In the genomic region with DNA sequence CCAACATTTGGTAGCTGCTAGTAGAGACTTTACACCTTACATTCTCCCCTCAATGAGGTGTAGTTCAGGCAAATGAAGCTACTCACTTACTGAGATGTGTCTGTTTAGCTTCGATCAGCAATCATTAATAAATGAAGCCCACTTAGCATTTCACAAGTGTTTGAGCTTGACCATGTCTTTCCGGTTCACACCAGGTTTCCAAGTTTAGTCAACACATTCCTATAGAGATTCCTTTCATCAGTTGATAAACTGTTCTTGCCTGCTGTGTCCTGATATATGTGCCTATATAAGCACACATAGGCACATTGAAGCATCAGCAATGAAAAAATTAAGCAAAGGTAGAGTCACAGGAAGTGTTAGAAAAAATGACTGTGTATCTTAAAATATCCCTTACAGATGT, we compare ENCODE assay signal across 20 cellular contexts.
DNase-seq lines count a peak whose midpoint lies in the region; ATAC-seq, FAIRE-seq and TF ChIP-seq lines count a peak whose summit lies in the region.
"Had no signal": no experiment of that assay in that cellular context is flagged by ENCODE, and none has a peak within 500 bp of the region (broad histone marks: within the 10 kb centered on the region; RNA-seq: fewer than 3 reads in every experiment).

No MANE protein-coding gene starts in this region.

- H2AFZ ChIP-seq in H1 (ENCODE audit: low read length) (no peak overlapping the region; the same call in 1 of the 2 replicates), mesenchymal stem cell (ENCODE audit: low read depth, low read length) (no peak overlapping the region)

- H3K9ac ChIP-seq in HUES64 (ENCODE audit: low read depth, low read length) (no peak overlapping the region), H1 (replicated peaks in 1 of 4; ENCODE audit: extremely low read depth in 1 of 4, low read depth in 3 of 4, low read length in 3 of 4) (no peak overlapping the region), mesenchymal stem cell (ENCODE audit: low read length) (no peak overlapping the region)

- no peak overlapping the region for H4K8ac ChIP-seq in H1 (ENCODE audit: extremely low read depth, insufficient read depth, low read length)
- no peak overlapping the region for H4K8ac ChIP-seq in mesenchymal stem cell (ENCODE audit: low read length)

- H3K4me2 ChIP-seq in H1 (ENCODE audit: insufficient read depth in 1 of 2, low read depth in 2 of 2, low read length in 2 of 2) = no peak overlapping the region
- H3K4me2 ChIP-seq in mesenchymal stem cell (ENCODE audit: low read length, poor library complexity, severe bottlenecking) = no peak overlapping the region

- no peak for FAIRE-seq in H1 (lab: Jason Lieb, UNC)
- FAIRE-seq: D721Med, G401.6, GM12891, GM19239 had no signal

- H3K14ac ChIP-seq in H1 (ENCODE audit: insufficient read length) = no peak overlapping the region
- no peak overlapping the region for H3K14ac ChIP-seq in mesenchymal stem cell (ENCODE audit: low read length in 2 of 2)

- BruUV-seq in A673 (replicated peaks; lab: Mats Ljungman, UMichigan) = no TSS peak

- H3K23ac ChIP-seq in H1 (ENCODE audit: insufficient read length) = no peak overlapping the region
- H3K23ac ChIP-seq in mesenchymal stem cell (ENCODE audit: low read length in 2 of 2) = no peak overlapping the region

- H3K79me1 ChIP-seq in H1 (ENCODE audit: low read depth, low read length) (no peaks in the 10 kb centered on the region), mesenchymal stem cell (replicated peaks; ENCODE audit: low read length, poor library complexity, severe bottlenecking) (no peaks in the 10 kb centered on the region)

- H2BK5ac ChIP-seq in H1 (ENCODE audit: low read depth, low read length) (no peak overlapping the region), mesenchymal stem cell (ENCODE audit: low read depth, low read length, poor library complexity, severe bottlenecking) (no peak overlapping the region)

- 83% methylated on average over 2 of the region's 2 CpGs for WGBS in HUES64
- 90% methylated on average over 2 of the region's 2 CpGs; no CpG with 5 or more reads in 1 of the 2 experiments for WGBS in H1 (ENCODE audit: extremely low coverage in 1 of 2, insufficient coverage in 1 of 2, insufficient read length in 1 of 2, insufficient replicate concordance in 2 of 2, low coverage in 1 of 2, low lambda C conversion rate in 2 of 2, missing lambda C conversion rate in 1 of 2), 2 experiments
- 36% methylated on average over 2 of the region's 2 CpGs for WGBS in mesenchymal stem cell

- H3K4me3 ChIP-seq in A673 (ENCODE audit: low read depth, low read length, poor library complexity, severe bottlenecking) (no peak overlapping the region), HUES64 (ENCODE audit: low read length) (no peak overlapping the region), H1 (ENCODE audit: extremely low read depth in 1 of 4, insufficient read depth in 2 of 4, low read depth in 3 of 4, low read length in 4 of 4) (no peak overlapping the region), mesenchymal stem cell (ENCODE audit: insufficient read depth in 1 of 2, low read depth in 1 of 2, low read length in 2 of 2) (no peak overlapping the region), gastrocnemius medialis (no peak overlapping the region), foreskin fibroblast (ENCODE audit: low read depth in 1 of 2, low read length in 2 of 2) (no peak overlapping the region)
- H3K4me3 ChIP-seq: HAP-1 had no signal

- ATAC-seq in gastrocnemius medialis = no peak

- H3K27me3 ChIP-seq in A673 (replicated peaks; ENCODE audit: insufficient read depth, low read depth, low read length, poor library complexity) = no peaks in the 10 kb centered on the region
- no peaks in the 10 kb centered on the region for H3K27me3 ChIP-seq in HUES64 (ENCODE audit: insufficient read depth, low read length)
- H3K27me3 ChIP-seq in H1 (replicated peaks in 1 of 4; ENCODE audit: control insufficient read depth in 3 of 4, extremely low read depth in 1 of 4, insufficient read depth in 3 of 4, low read length in 3 of 4) = no peaks in the 10 kb centered on the region
- no peaks in the 10 kb centered on the region for H3K27me3 ChIP-seq in mesenchymal stem cell (ENCODE audit: control insufficient read depth in 1 of 2, insufficient read depth in 1 of 2, low read length in 2 of 2)
- H3K27me3 ChIP-seq in gastrocnemius medialis = no peaks in the 10 kb centered on the region

- no peak overlapping the region for H3K56ac ChIP-seq in H1 (replicated peaks; ENCODE audit: insufficient read length, low read depth, low read length)

- no peak overlapping the region for H2BK20ac ChIP-seq in H1 (ENCODE audit: low read length)

- no peaks in the 10 kb centered on the region for H3K79me2 ChIP-seq in H1 (ENCODE audit: control insufficient read depth in 1 of 2, insufficient read depth in 2 of 2, low read length in 2 of 2)

- peak; percentile 39 for DNase-seq in A673 (ENCODE audit: low spot score)
- no peak for DNase-seq in H1 (ENCODE audit: low read depth in 1 of 2, low spot score in 2 of 2)
- DNase-seq in mesenchymal stem cell = peak; percentile 9
- DNase-seq in posterior vena cava (ENCODE audit: low spot score) = no peak
- no peak for DNase-seq in NCI-H1694 (lab: John Stamatoyannopoulos, UW)
- no peak for DNase-seq in gastrocnemius medialis
- no peak for DNase-seq in foreskin fibroblast
- DNase-seq: C1 segment of cervical spinal cord; CD4-positive, alpha-beta T cell; DMS153; DMS79 treated with DMSO at 0.1 percent for 48 hours; EL; GOT3; IMR-90 had no signal

- H3K18ac ChIP-seq in H1 (ENCODE audit: extremely low read depth, low read length) (no peak overlapping the region), mesenchymal stem cell (ENCODE audit: low read depth in 1 of 2, low read length in 2 of 2) (no peak overlapping the region)

- no peaks in the 10 kb centered on the region for H3K36me3 ChIP-seq in A673 (ENCODE audit: insufficient read depth, low read length, poor library complexity, severe bottlenecking)
- no peaks in the 10 kb centered on the region for H3K36me3 ChIP-seq in HUES64 (ENCODE audit: insufficient read depth, low read length)
- no peaks in the 10 kb centered on the region for H3K36me3 ChIP-seq in H1 (ENCODE audit: control insufficient read depth in 2 of 4, insufficient read depth in 4 of 4, low read length in 3 of 4)
- no peaks in the 10 kb centered on the region for H3K36me3 ChIP-seq in mesenchymal stem cell (ENCODE audit: control insufficient read depth in 1 of 2, insufficient read depth in 2 of 2, low read depth in 1 of 2, low read length in 2 of 2)
- H3K36me3 ChIP-seq in gastrocnemius medialis = no peaks in the 10 kb centered on the region
- H3K36me3 ChIP-seq: HAP-1 had no signal

- no peak overlapping the region for H4K91ac ChIP-seq in H1 (replicated peaks; ENCODE audit: insufficient read length, low read length)
- no peak overlapping the region for H4K91ac ChIP-seq in mesenchymal stem cell (ENCODE audit: low read length)

- no peak for TF ChIP-seq CTCF in A673 (conservative IDR thresholded peaks at IDR 0.05; ENCODE audit: low read depth, low read length)
- no peak for TF ChIP-seq CTCF in H1 (IDR thresholded peaks at IDR 0.05; ENCODE audit: control extremely low read depth in 1 of 3, insufficient read depth in 1 of 3, low read depth in 1 of 3, low read length in 3 of 3)
- TF ChIP-seq CTCF in gastrocnemius medialis (IDR thresholded peaks at IDR 0.05 in 4 of 5, conservative IDR thresholded peaks at IDR 0.05 in 1 of 5) = no peak
- TF ChIP-seq CTCF in foreskin fibroblast (IDR thresholded peaks at IDR 0.05; ENCODE audit: low read depth, low read length) = no peak

- intact Hi-C loops in A673 (cut with micrococcal nuclease; ENCODE audit: unreplicated experiment) (no loop called here), posterior vena cava (cut with DNase I) (no loop called here), gastrocnemius medialis (cut with DNase I; ENCODE audit: low total_unique reads) (no loop called here)

- CTCF ChIA-PET in A673 (lab: Charles Lee) (no interaction called here), H1 (lab: Charles Lee; ENCODE audit: partially characterized antibody) (interaction anchor here (1.3 to 2.1 kb wide), 2 partner anchors 10 to 54 kb away, joined by 3 to 7 read pairs; no protein-coding TSS in a partner anchor)

- no peak overlapping the region for H4K5ac ChIP-seq in H1 (ENCODE audit: insufficient read length, low read depth, low read length)

- in situ Hi-C loops in gastrocnemius medialis (cut with MboI; ENCODE audit: low sequenced_read_pairs in 4 of 4) = no loop called here

- H3K4ac ChIP-seq in H1 (replicated peaks; ENCODE audit: insufficient read length, low read depth, low read length) (no peak overlapping the region), mesenchymal stem cell (ENCODE audit: low read depth in 1 of 2, low read length in 2 of 2) (no peak overlapping the region)

- POLR2A ChIA-PET in A673 (lab: Charles Lee; ENCODE audit: low non-redundant PET) = no interaction called here
- POLR2A ChIA-PET in H1 (lab: Charles Lee; ENCODE audit: partially characterized antibody) = no interaction called here

- H3K23me2 ChIP-seq in H1 (ENCODE audit: low read depth, low read length) = no peaks in the 10 kb centered on the region

- H3K9me3 ChIP-seq in A673 (ENCODE audit: low read depth, low read length, poor library complexity, severe bottlenecking) (no peaks in the 10 kb centered on the region), HUES64 (ENCODE audit: insufficient read depth, low read depth, low read length) (peaks cover 6% of the 10 kb centered on the region; the same call in 1 of the 2 replicates), H1 (ENCODE audit: insufficient read depth in 2 of 2, low read depth in 1 of 2, low read length in 1 of 2) (no peaks in the 10 kb centered on the region), mesenchymal stem cell (ENCODE audit: control insufficient read depth, low read length) (peaks cover 4% of the 10 kb centered on the region), gastrocnemius medialis (no peaks in the 10 kb centered on the region)
- H3K9me3 ChIP-seq: HAP-1 had no signal

- no peak for TF ChIP-seq POLR2A in H1 (IDR thresholded peaks at IDR 0.05; ENCODE audit: control extremely low read depth in 1 of 2, low read depth in 2 of 2, low read length in 2 of 2)
- TF ChIP-seq POLR2A in gastrocnemius medialis (IDR thresholded peaks at IDR 0.05) = no peak

- no peak for TF ChIP-seq EP300 in H1 (IDR thresholded peaks at IDR 0.05; ENCODE audit: borderline replicate concordance in 1 of 2, low read depth in 2 of 2, low read length in 2 of 2)

- TF ChIP-seq RAD21 in H1 (IDR thresholded peaks at IDR 0.05 in 1 of 2, conservative IDR thresholded peaks at IDR 0.05 in 1 of 2; ENCODE audit: low read depth in 2 of 2, low read length in 2 of 2) = no peak

- H2BK15ac ChIP-seq in H1 (ENCODE audit: low read length) (no peak overlapping the region), mesenchymal stem cell (ENCODE audit: low read depth, poor library complexity, severe bottlenecking) (no peak overlapping the region)

- H2BK120ac ChIP-seq in H1 (replicated peaks; ENCODE audit: low read depth, low read length) (no peak overlapping the region), mesenchymal stem cell (ENCODE audit: low read depth, low read length) (no peak overlapping the region)

- H2AK5ac ChIP-seq in H1 (ENCODE audit: low read depth, low read length) (0 out of 2 replicates have a peak overlapping the region, but pooled peaks have one; percentile 7), mesenchymal stem cell (ENCODE audit: low read length, severe bottlenecking) (no peak overlapping the region)

- H3K4me1 ChIP-seq in A673 (ENCODE audit: insufficient read depth, low read length, poor library complexity, severe bottlenecking) = peaks cover 8% of the 10 kb centered on the region
- peaks cover 15% of the 10 kb centered on the region; the same call in 1 of the 2 replicates for H3K4me1 ChIP-seq in HUES64 (ENCODE audit: insufficient read depth, low read length)
- peaks cover 0 to 5% (median 3%) of the 10 kb centered on the region in 4 experiments; a peak in 2 of 7 replicates for H3K4me1 ChIP-seq in H1 (replicated peaks in 1 of 4; ENCODE audit: control insufficient read depth in 3 of 4, insufficient read depth in 4 of 4, low read length in 3 of 4)
- H3K4me1 ChIP-seq in mesenchymal stem cell (ENCODE audit: control insufficient read depth, insufficient read depth, low read depth, low read length) = no peaks in the 10 kb centered on the region
- H3K4me1 ChIP-seq in gastrocnemius medialis = no peaks in the 10 kb centered on the region
- H3K4me1 ChIP-seq: HAP-1 had no signal

- H3K27ac ChIP-seq in A673 (ENCODE audit: low read depth, low read length, poor library complexity, severe bottlenecking) (no peak overlapping the region), HUES64 (ENCODE audit: low read depth, low read length) (peak overlapping the region; percentile 24; the same call in 1 of the 2 replicates), H1 (ENCODE audit: low read depth, low read length) (no peak overlapping the region), mesenchymal stem cell (ENCODE audit: low read length, poor library complexity, severe bottlenecking) (no peak overlapping the region), gastrocnemius medialis (no peak overlapping the region)

- no peaks in the 10 kb centered on the region for H4K20me1 ChIP-seq in H1 (replicated peaks in 1 of 2; ENCODE audit: control insufficient read depth in 1 of 2, insufficient read depth in 2 of 2, low read length in 2 of 2)

- H2BK12ac ChIP-seq in H1 (ENCODE audit: low read depth, low read length) (peak overlapping the region; percentile 73; the same call in 1 of the 2 replicates), mesenchymal stem cell (ENCODE audit: low read length in 2 of 2) (no peak overlapping the region)

Comparison
In these comparisons a context has a peak if more than half of its experiments do, and no peak if none do; other contexts are left out.
1. DNase-seq: peak in A673 (single experiment) and mesenchymal stem cell (single experiment); none in H1 (0 of 2), posterior vena cava (single experiment), NCI-H1694 (single experiment), gastrocnemius medialis (0 of 2) and foreskin fibroblast (0 of 2).